Comparison of ENCODE assay signal across 10 cellular contexts in the genomic region with DNA sequence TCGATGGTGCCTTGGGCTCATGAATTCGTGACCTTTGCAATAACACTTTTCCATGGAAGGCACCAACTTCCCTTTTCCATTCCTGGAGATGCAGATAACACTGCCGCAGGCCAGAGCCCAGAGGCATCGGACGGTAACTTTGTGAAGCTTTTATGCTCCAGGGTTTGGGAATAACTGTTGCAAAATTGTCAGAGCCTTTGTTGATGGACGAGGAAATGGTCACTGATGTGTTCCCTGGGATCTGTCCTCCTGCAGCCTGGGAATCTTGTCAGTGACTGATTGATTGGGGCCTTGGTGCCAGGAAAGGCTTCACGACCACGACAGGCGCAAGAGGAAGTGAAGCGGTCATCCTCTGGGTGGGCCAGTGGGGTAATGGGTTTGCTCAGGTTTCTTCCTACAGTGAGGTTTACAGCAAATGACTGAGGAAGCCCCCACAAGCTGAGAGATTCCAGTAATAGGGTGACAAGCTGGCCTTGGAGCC. TPM values are rescaled to one million over a fixed set of nuclear protein-coding genes. Genes with fewer than 3 reads are reported as not detected.
DNase-seq lines count a peak whose midpoint lies in the region; ATAC-seq and TF ChIP-seq lines count a peak whose summit lies in the region.
"Had no signal": no experiment of that assay in that cellular context is flagged by ENCODE, and none has a peak within 500 bp of the region (broad histone marks: within the 10 kb centered on the region; RNA-seq: fewer than 3 reads in every experiment).

No MANE protein-coding gene starts in this region.

- peak overlapping the region; percentile 44 for H2BK12ac ChIP-seq in trophoblast cell (ENCODE audit: low read length)

- peak overlapping the region; percentile 5 for H2AK5ac ChIP-seq in trophoblast cell (ENCODE audit: low read length)

- H3K36me3 Mint-ChIP-seq in endodermal cell (ENCODE audit: low read depth): peaks cover 51% of the 10 kb centered on the region

- POLR2A ChIA-PET in Panc1 (lab: Charles Lee): no interaction called here
- POLR2A ChIA-PET in A673 (lab: Charles Lee; ENCODE audit: low non-redundant PET): no interaction called here

- H3K4me1 ChIP-seq in Panc1 (ENCODE audit: control insufficient read depth, insufficient read depth, low read length): peaks cover 2% of the 10 kb centered on the region; the same call in 1 of the 2 replicates
- no peaks in the 10 kb centered on the region for H3K4me1 ChIP-seq in endodermal cell (ENCODE audit: control insufficient read depth, insufficient read depth, low read length)
- H3K4me1 ChIP-seq in trophoblast cell (ENCODE audit: control insufficient read depth in 1 of 2, insufficient read depth in 2 of 2, low read length in 2 of 2): peaks cover 45 to 55% of the 10 kb centered on the region in 2 experiments
- no peaks in the 10 kb centered on the region for H3K4me1 ChIP-seq in A673 (ENCODE audit: insufficient read depth, low read length, poor library complexity, severe bottlenecking)

- no peak overlapping the region for H3K23ac ChIP-seq in trophoblast cell (ENCODE audit: low read length)

- H3K4me3 ChIP-seq in Panc1 (ENCODE audit: low read depth in 2 of 2, low read length in 2 of 2): no peak overlapping the region
- no peak overlapping the region for H3K4me3 ChIP-seq in endodermal cell (ENCODE audit: low read length)
- no peak overlapping the region for H3K4me3 ChIP-seq in trophoblast cell (ENCODE audit: low read depth, low read length)
- H3K4me3 ChIP-seq in A673 (ENCODE audit: low read depth, low read length, poor library complexity, severe bottlenecking): no peak overlapping the region

- no peaks in the 10 kb centered on the region for H3K27me3 Mint-ChIP-seq in endodermal cell (ENCODE audit: insufficient read depth)

- ATAC-seq in Panc1: no peak
- ATAC-seq in GM18505 (IDR thresholded peaks at IDR 0.05; ENCODE audit: unreplicated experiment): no peak
- no peak for ATAC-seq in HG02970 (IDR thresholded peaks at IDR 0.05; ENCODE audit: low FRiP score, unreplicated experiment)

- H4K91ac ChIP-seq in trophoblast cell (ENCODE audit: low read depth, low read length): peak overlapping the region; percentile 82

- BruUV-seq in Panc1 (replicated peaks; lab: Mats Ljungman, UMichigan): TSS peak; percentile 17
- BruUV-seq in A673 (replicated peaks; lab: Mats Ljungman, UMichigan): no TSS peak

- peak overlapping the region; percentile 50 for H2BK120ac ChIP-seq in trophoblast cell (ENCODE audit: insufficient read depth, low read length, poor library complexity)

- WGBS in endodermal cell (ENCODE audit: insufficient coverage in 1 of 2, insufficient read length in 1 of 2), 2 experiments: 86 to 96% methylated on average over 8 to 10 of the region's 10 CpGs
- WGBS in trophoblast cell (ENCODE audit: extremely low coverage, insufficient coverage, insufficient read length): no CpG with 5 or more reads among the region's 10 CpGs

- peak overlapping the region; percentile 49 for H4K8ac ChIP-seq in trophoblast cell (ENCODE audit: low read depth, low read length)

- H3K27me3 ChIP-seq in Panc1 (ENCODE audit: control insufficient read depth, insufficient read depth, low read length) (no peaks in the 10 kb centered on the region), endodermal cell (ENCODE audit: control insufficient read depth, insufficient read depth, low read length, poor library complexity, severe bottlenecking) (no peaks in the 10 kb centered on the region), trophoblast cell (ENCODE audit: insufficient read depth, low read length) (no peaks in the 10 kb centered on the region), A673 (replicated peaks; ENCODE audit: insufficient read depth, low read depth, low read length, poor library complexity) (no peaks in the 10 kb centered on the region)

- intact Hi-C loops in Panc1 (cut with micrococcal nuclease; ENCODE audit: unreplicated experiment) (no loop called here), A673 (cut with micrococcal nuclease; ENCODE audit: unreplicated experiment) (no loop called here)

- H2BK5ac ChIP-seq in trophoblast cell (ENCODE audit: low read depth, low read length, poor library complexity): peak overlapping the region; percentile 59

- no peak overlapping the region for H3K27ac ChIP-seq in Panc1 (ENCODE audit: low read length)
- no peak overlapping the region for H3K27ac ChIP-seq in endodermal cell (ENCODE audit: low read depth, low read length)
- H3K27ac ChIP-seq in trophoblast cell (ENCODE audit: low read depth, low read length): peak overlapping the region; percentile 86
- no peak overlapping the region for H3K27ac ChIP-seq in A673 (ENCODE audit: low read depth, low read length, poor library complexity, severe bottlenecking)

- H3K79me2 ChIP-seq in trophoblast cell (ENCODE audit: control insufficient read depth, insufficient read depth, low read length, poor library complexity): peaks cover 9% of the 10 kb centered on the region

- H3K9ac ChIP-seq in endodermal cell (ENCODE audit: extremely low read depth, low read length, poor library complexity, severe bottlenecking) (no peak overlapping the region), trophoblast cell (ENCODE audit: low read length) (no peak overlapping the region)

- H3K9me3 ChIP-seq in Panc1 (ENCODE audit: control insufficient read depth, insufficient read depth, low read depth, low read length) (no peaks in the 10 kb centered on the region), endodermal cell (ENCODE audit: control insufficient read depth, low read length) (no peaks in the 10 kb centered on the region), trophoblast cell (ENCODE audit: insufficient read depth, low read depth, low read length) (no peaks in the 10 kb centered on the region), A673 (ENCODE audit: low read depth, low read length, poor library complexity, severe bottlenecking) (no peaks in the 10 kb centered on the region)

- peak overlapping the region; percentile 23 for H3K4ac ChIP-seq in trophoblast cell (ENCODE audit: low read depth, low read length)

- H3K36me3 ChIP-seq in Panc1 (ENCODE audit: control insufficient read depth, insufficient read depth, low read length): no peaks in the 10 kb centered on the region; the same call in 1 of the 2 replicates
- peaks cover 53% of the 10 kb centered on the region for H3K36me3 ChIP-seq in endodermal cell (ENCODE audit: control insufficient read depth, insufficient read depth, low read length)
- peaks cover 27 to 41% of the 10 kb centered on the region in 2 experiments for H3K36me3 ChIP-seq in trophoblast cell (ENCODE audit: control insufficient read depth in 1 of 2, insufficient read depth in 2 of 2, low read length in 2 of 2)
- peaks cover 26% of the 10 kb centered on the region for H3K36me3 ChIP-seq in A673 (ENCODE audit: insufficient read depth, low read length, poor library complexity, severe bottlenecking)

- H3K9me3 Mint-ChIP-seq in endodermal cell: no peaks in the 10 kb centered on the region

- H3K4me1 Mint-ChIP-seq in endodermal cell: peaks cover 4% of the 10 kb centered on the region

- CTCF ChIA-PET in Panc1 (lab: Charles Lee) (no interaction called here), A673 (lab: Charles Lee) (no interaction called here)

- H3K14ac ChIP-seq in trophoblast cell (ENCODE audit: low read length): peak overlapping the region; percentile 54

- peaks cover 33% of the 10 kb centered on the region for H3K79me1 ChIP-seq in trophoblast cell (ENCODE audit: low read length)

- TF ChIP-seq CTCF in Panc1 (IDR thresholded peaks at IDR 0.05) (no peak), endodermal cell (conservative IDR thresholded peaks at IDR 0.05) (no peak), A673 (conservative IDR thresholded peaks at IDR 0.05; ENCODE audit: low read depth, low read length) (no peak)

- in situ Hi-C loops in Panc1 (cut with HindIII; ENCODE audit: low pct_unique_long_range_greater_than_20kb, low sequenced_read_pairs): no loop called here

- no peak for TF ChIP-seq POLR2A in GM18505 (IDR thresholded peaks at IDR 0.05; ENCODE audit: borderline replicate concordance, extremely low read depth, insufficient read depth, insufficient read length)

- no peak overlapping the region for H2AFZ ChIP-seq in trophoblast cell (ENCODE audit: insufficient read depth, low read length, poor library complexity)

- H3K27ac Mint-ChIP-seq in endodermal cell: peak overlapping the region; percentile 78

- H3K4me2 ChIP-seq in trophoblast cell (ENCODE audit: low read length): no peak overlapping the region

- H4K12ac ChIP-seq in trophoblast cell (ENCODE audit: low read depth, low read length): no peak overlapping the region

- H3K4me3 Mint-ChIP-seq in endodermal cell: no peak overlapping the region

- peak; percentile 86 for DNase-seq in CD1c-positive myeloid dendritic cell (ENCODE audit: extremely low spot score)
- DNase-seq in Panc1 (ENCODE audit: low read depth, low spot score): no peak
- no peak for DNase-seq in endodermal cell
- DNase-seq in trophoblast cell: peak; percentile 67 to 86
- DNase-seq in ureter (ENCODE audit: low spot score): no peak
- no peak for DNase-seq in A673 (ENCODE audit: low spot score)
- DNase-seq: kidney glomerular epithelial cell, NCI-H1930 had no signal

- peak overlapping the region; percentile 48 for H3K18ac ChIP-seq in trophoblast cell (ENCODE audit: low read length)

RNA-seq across cellular contexts. Expression of a gene that starts 37.4 kb away (rescaled TPM):
- 47.5 TPM for total RNA-seq in Panc1 (2021; ENCODE audit: unreplicated experiment)
- polyA plus RNA-seq in Panc1 (2012; ENCODE audit: insufficient read length): 40.3 TPM
- 10 to 100 TPM; 57.1 to 58.2 TPM for total RNA-seq in endodermal cell
- polyA plus RNA-seq in endodermal cell (2013, experiment 1 of 2): 33.1 TPM
- 32.3 TPM for polyA plus RNA-seq in endodermal cell (2013, experiment 2 of 2)
- polyA plus RNA-seq in trophoblast cell (2013): 23.9 and 26.5 TPM in 2 replicates
- total RNA-seq in ureter: 73.2 TPM
- total RNA-seq in A673 (2021): 42.5 and 44.2 TPM in 2 replicates

RNA-seq across cellular contexts. Expression of a gene that starts 56.0 kb away (rescaled TPM):
- 53.1 TPM for total RNA-seq in Panc1 (2021; ENCODE audit: unreplicated experiment)
- polyA plus RNA-seq in Panc1 (2012; ENCODE audit: insufficient read length): 30.5 TPM
- total RNA-seq in endodermal cell: 10 to 100 TPM; 54.2 to 75.3 TPM
- polyA plus RNA-seq in endodermal cell (2013, experiment 1 of 2): 15.1 TPM
- polyA plus RNA-seq in endodermal cell (2013, experiment 2 of 2): 19.8 TPM
- 33.2 and 33.8 TPM in 2 replicates for polyA plus RNA-seq in trophoblast cell (2013)
- 66.1 TPM for total RNA-seq in ureter
- total RNA-seq in A673 (2021): 7.2 and 9.5 TPM in 2 replicates

Comparison
In these comparisons a context has a peak if more than half of its experiments do, and no peak if none do; other contexts are left out.
1. DNase-seq: peak in CD1c-positive myeloid dendritic cell (single experiment) and trophoblast cell (2 of 2); none in Panc1 (single experiment), endodermal cell (single experiment), ureter (single experiment) and A673 (single experiment).